In the genomic region with DNA sequence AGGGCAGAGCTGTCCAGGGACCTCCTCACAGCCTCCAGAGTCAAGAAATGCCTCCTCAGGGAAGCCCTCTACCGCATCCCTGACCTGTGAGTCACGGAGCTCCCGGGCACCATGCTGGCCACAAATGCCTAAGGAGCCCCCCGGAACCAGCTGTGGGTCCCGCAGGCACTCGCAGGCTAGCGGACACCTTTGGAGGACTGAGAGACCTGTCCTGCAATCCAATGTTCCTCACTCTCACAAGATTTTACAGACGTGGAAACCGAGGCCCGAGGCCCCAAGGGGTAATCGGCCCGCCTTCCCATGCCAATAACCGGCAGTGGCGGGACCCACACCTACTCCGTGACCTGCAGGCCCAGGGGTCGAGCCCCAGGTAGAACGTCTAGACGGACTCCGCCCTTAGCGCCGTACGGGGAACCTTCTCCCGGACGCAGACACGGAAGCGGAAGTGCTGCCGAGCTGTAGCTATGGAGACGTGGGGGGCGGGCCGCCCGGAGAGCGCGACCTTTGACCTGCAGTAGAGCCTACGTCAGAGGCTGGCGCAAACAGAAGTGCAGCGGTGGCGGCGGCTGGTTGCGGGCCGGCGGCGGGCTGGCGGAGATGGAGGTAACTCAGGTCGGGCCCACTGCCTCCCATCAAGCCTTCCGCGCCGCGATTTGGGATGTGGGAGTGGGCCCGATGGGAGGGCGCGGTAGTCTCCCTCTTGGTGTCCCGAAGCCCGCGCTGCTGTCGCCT, we compare ENCODE assay signal across 8 cellular contexts. TPM values are rescaled to one million over a fixed set of nuclear protein-coding genes. Genes with fewer than 3 reads are reported as not detected.
DNase-seq lines count a peak whose midpoint lies in the region; ATAC-seq and TF ChIP-seq lines count a peak whose summit lies in the region.

A gene with protein sequence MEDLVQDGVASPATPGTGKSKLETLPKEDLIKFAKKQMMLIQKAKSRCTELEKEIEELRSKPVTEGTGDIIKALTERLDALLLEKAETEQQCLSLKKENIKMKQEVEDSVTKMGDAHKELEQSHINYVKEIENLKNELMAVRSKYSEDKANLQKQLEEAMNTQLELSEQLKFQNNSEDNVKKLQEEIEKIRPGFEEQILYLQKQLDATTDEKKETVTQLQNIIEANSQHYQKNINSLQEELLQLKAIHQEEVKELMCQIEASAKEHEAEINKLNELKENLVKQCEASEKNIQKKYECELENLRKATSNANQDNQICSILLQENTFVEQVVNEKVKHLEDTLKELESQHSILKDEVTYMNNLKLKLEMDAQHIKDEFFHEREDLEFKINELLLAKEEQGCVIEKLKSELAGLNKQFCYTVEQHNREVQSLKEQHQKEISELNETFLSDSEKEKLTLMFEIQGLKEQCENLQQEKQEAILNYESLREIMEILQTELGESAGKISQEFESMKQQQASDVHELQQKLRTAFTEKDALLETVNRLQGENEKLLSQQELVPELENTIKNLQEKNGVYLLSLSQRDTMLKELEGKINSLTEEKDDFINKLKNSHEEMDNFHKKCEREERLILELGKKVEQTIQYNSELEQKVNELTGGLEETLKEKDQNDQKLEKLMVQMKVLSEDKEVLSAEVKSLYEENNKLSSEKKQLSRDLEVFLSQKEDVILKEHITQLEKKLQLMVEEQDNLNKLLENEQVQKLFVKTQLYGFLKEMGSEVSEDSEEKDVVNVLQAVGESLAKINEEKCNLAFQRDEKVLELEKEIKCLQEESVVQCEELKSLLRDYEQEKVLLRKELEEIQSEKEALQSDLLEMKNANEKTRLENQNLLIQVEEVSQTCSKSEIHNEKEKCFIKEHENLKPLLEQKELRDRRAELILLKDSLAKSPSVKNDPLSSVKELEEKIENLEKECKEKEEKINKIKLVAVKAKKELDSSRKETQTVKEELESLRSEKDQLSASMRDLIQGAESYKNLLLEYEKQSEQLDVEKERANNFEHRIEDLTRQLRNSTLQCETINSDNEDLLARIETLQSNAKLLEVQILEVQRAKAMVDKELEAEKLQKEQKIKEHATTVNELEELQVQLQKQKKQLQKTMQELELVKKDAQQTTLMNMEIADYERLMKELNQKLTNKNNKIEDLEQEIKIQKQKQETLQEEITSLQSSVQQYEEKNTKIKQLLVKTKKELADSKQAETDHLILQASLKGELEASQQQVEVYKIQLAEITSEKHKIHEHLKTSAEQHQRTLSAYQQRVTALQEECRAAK (N-terminal part only) (plus strand): TSS at position 529 of the 732 bp plus-strand sequence. CDS start 69 bp downstream, at position 598.

- peak within 1 kb of the TSS; percentile 95 for H3K27ac ChIP-seq in CD4-positive, CD25-positive, alpha-beta regulatory T cell (ENCODE audit: insufficient read depth, low read length, poor library complexity, severe bottlenecking)
- peak within 1 kb of the TSS; percentile 86 to 88 for H3K27ac ChIP-seq in liver (ENCODE audit: low read depth in 1 of 2, low read length in 2 of 2)

- no peak for TF ChIP-seq CTCF in liver (IDR thresholded peaks at IDR 0.05; ENCODE audit: low read depth, low read length, missing input control)

- H3K27me3 Mint-ChIP-seq in CD4-positive, CD25-positive, alpha-beta regulatory T cell = peaks cover 4% of the 10 kb centered on the region

- TF ChIP-seq RAD21 in liver (IDR thresholded peaks at IDR 0.05) = no peak

- no peaks in the 10 kb centered on the region for H3K9me3 ChIP-seq in CD4-positive, CD25-positive, alpha-beta regulatory T cell (ENCODE audit: control insufficient read depth in 2 of 2, low read length in 2 of 2)
- no peaks in the 10 kb centered on the region for H3K9me3 ChIP-seq in liver (ENCODE audit: control insufficient read depth in 4 of 4, low read length in 3 of 4)

- peak within 1 kb of the TSS; percentile 67 to 87 for H3K9ac ChIP-seq in liver (ENCODE audit: low read depth in 1 of 2, low read length in 2 of 2)

- peaks cover 30% of the 10 kb centered on the region for H3K4me1 ChIP-seq in CD4-positive, CD25-positive, alpha-beta regulatory T cell (ENCODE audit: control insufficient read depth, insufficient read depth, low read length, poor library complexity, severe bottlenecking)
- peaks cover 2 to 15% (median 13%) of the 10 kb centered on the region in 4 donors for H3K4me1 ChIP-seq in liver (ENCODE audit: control insufficient read depth in 4 of 4, insufficient read depth in 4 of 4, low read length in 3 of 4)

- H3K4me3 ChIP-seq in CD4-positive, CD25-positive, alpha-beta regulatory T cell (ENCODE audit: low read depth, low read length) = peak within 1 kb of the TSS; percentile 96
- H3K4me3 ChIP-seq in liver (ENCODE audit: low read depth in 1 of 3, low read length in 3 of 3) = peak within 1 kb of the TSS; percentile 77 to 90 (median 86)

- H3K36me3 ChIP-seq in CD4-positive, CD25-positive, alpha-beta regulatory T cell (ENCODE audit: control insufficient read depth, insufficient read depth, low read length) = peaks cover 25% of the 10 kb centered on the region
- H3K36me3 ChIP-seq in liver (ENCODE audit: control insufficient read depth in 4 of 4, insufficient read depth in 3 of 4, low read depth in 1 of 4, low read length in 3 of 4) = peaks cover 0 to 10% (median 7%) of the 10 kb centered on the region in 4 donors

- H3K27me3 ChIP-seq in CD4-positive, CD25-positive, alpha-beta regulatory T cell (ENCODE audit: control insufficient read depth, insufficient read depth, low read length) = no peaks in the 10 kb centered on the region
- no peaks in the 10 kb centered on the region for H3K27me3 ChIP-seq in liver (ENCODE audit: control insufficient read depth in 4 of 4, insufficient read depth in 4 of 4, low read length in 3 of 4)

- H3K4me1 Mint-ChIP-seq in CD4-positive, CD25-positive, alpha-beta regulatory T cell = peaks cover 14 to 50% (median 33%) of the 10 kb centered on the region in 4 donors

- H3K36me3 Mint-ChIP-seq in CD4-positive, CD25-positive, alpha-beta regulatory T cell = peaks cover 22% of the 10 kb centered on the region

- ATAC-seq in CD4-positive, CD25-positive, alpha-beta regulatory T cell (ENCODE audit: low read depth in 2 of 2) = peak; percentile 97 to 98
- ATAC-seq in GM19438 (IDR thresholded peaks at IDR 0.05; ENCODE audit: low read depth, unreplicated experiment) = peak; percentile 98
- ATAC-seq in HG03571 (IDR thresholded peaks at IDR 0.05; ENCODE audit: unreplicated experiment) = peak; percentile 97

- DNase-seq in CD4-positive, CD25-positive, alpha-beta regulatory T cell = peak; percentile 95 to 98 (median 97)
- DNase-seq in NCI-H774 (lab: John Stamatoyannopoulos, UW) = peak; percentile 94
- peak; percentile 90 to 93 for DNase-seq in activated CD4-positive, alpha-beta T cell treated with anti-CD3 and anti-CD28 coated beads, Interleukin-2, amount 50 U/mL, for 24 hours (ENCODE audit: low read depth in 1 of 2, low spot score in 1 of 2)
- peak; percentile 97 for DNase-seq in dermis blood vessel endothelial cell
- peak; percentile 96 for DNase-seq in stimulated activated CD4-positive, alpha-beta T cell treated with anti-CD3 and anti-CD28 coated beads, Interleukin-4, amount 100 ng/mL, for 1 hour

- H3K4me3 Mint-ChIP-seq in CD4-positive, CD25-positive, alpha-beta regulatory T cell = peak within 1 kb of the TSS; percentile 94 to 99 (median 99)

- WGBS in liver = under 1% methylated on average over 55 of the region's 55 CpGs

- H3K9me3 Mint-ChIP-seq in CD4-positive, CD25-positive, alpha-beta regulatory T cell = no peaks in the 10 kb centered on the region

- peak within 1 kb of the TSS; percentile 96 to 99 (median 99) for H3K27ac Mint-ChIP-seq in CD4-positive, CD25-positive, alpha-beta regulatory T cell

TF ChIP-seq in liver, 16 proteins besides CTCF, POLR2A, EP300 and RAD21 (continues in another document):
- TF ChIP-seq GABPA (IDR thresholded peaks at IDR 0.05 in 1 of 2, conservative IDR thresholded peaks at IDR 0.05 in 1 of 2) (peak; percentile 88 to 96), RXRA (IDR thresholded peaks at IDR 0.05) (peak; percentile 56 to 61), NR2F2 (IDR thresholded peaks at IDR 0.05) (peak; percentile 95), YY1 (IDR thresholded peaks at IDR 0.05) (peak; percentile 80), SP1 (IDR thresholded peaks at IDR 0.05) (peak; percentile 59), TAF1 (conservative IDR thresholded peaks at IDR 0.05) (no peak), HNF4A (conservative IDR thresholded peaks at IDR 0.05) (peak; percentile 63 to 64), EGR1 (IDR thresholded peaks at IDR 0.05; ENCODE audit: low read depth in 2 of 2) (peak; percentile 13 to 30), FOXA2 (IDR thresholded peaks at IDR 0.05) (no peak), HNF4G (IDR thresholded peaks at IDR 0.05) (peak; percentile 43), FOXA1 (IDR thresholded peaks at IDR 0.05) (no peak), JUND (IDR thresholded peaks at IDR 0.05) (no peak)
- TF ChIP-seq, protein P1, sequence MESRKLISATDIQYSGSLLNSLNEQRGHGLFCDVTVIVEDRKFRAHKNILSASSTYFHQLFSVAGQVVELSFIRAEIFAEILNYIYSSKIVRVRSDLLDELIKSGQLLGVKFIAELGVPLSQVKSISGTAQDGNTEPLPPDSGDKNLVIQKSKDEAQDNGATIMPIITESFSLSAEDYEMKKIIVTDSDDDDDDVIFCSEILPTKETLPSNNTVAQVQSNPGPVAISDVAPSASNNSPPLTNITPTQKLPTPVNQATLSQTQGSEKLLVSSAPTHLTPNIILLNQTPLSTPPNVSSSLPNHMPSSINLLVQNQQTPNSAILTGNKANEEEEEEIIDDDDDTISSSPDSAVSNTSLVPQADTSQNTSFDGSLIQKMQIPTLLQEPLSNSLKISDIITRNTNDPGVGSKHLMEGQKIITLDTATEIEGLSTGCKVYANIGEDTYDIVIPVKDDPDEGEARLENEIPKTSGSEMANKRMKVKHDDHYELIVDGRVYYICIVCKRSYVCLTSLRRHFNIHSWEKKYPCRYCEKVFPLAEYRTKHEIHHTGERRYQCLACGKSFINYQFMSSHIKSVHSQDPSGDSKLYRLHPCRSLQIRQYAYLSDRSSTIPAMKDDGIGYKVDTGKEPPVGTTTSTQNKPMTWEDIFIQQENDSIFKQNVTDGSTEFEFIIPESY (IDR thresholded peaks at IDR 0.05) = no peak
- TF ChIP-seq, protein P2, sequence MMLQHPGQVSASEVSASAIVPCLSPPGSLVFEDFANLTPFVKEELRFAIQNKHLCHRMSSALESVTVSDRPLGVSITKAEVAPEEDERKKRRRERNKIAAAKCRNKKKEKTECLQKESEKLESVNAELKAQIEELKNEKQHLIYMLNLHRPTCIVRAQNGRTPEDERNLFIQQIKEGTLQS (IDR thresholded peaks at IDR 0.05) = no peak
- TF ChIP-seq, protein P3, sequence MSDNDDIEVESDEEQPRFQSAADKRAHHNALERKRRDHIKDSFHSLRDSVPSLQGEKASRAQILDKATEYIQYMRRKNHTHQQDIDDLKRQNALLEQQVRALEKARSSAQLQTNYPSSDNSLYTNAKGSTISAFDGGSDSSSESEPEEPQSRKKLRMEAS (IDR thresholded peaks at IDR 0.05) = peak; percentile 37

RNA-seq across cellular contexts. Expression of the gene that starts here (rescaled TPM):
- total RNA-seq in CD4-positive, CD25-positive, alpha-beta regulatory T cell = 100 TPM
- 10 to 100 TPM; 36.7 to 43.7 (median 42.1) TPM for polyA plus RNA-seq in CD4-positive, CD25-positive, alpha-beta regulatory T cell
- total RNA-seq in dermis blood vessel endothelial cell (26.7 and 27.0 TPM in 2 replicates), liver (10 to 100 TPM; 18.2 to 21.7 TPM)
- 10 to 100 TPM in 1 of 2 donors, 1 to 10 TPM in 1; 4.8 to 26.1 TPM for polyA plus RNA-seq in liver

Comparison
In these comparisons a context has a peak if more than half of its experiments do, and no peak if none do; other contexts are left out.
1. Peak in every context shown above with its lines: DNase-seq, ATAC-seq, H3K4me3 ChIP-seq and H3K27ac ChIP-seq.